ENCODE assay signal across 16 cellular contexts in the genomic region with DNA sequence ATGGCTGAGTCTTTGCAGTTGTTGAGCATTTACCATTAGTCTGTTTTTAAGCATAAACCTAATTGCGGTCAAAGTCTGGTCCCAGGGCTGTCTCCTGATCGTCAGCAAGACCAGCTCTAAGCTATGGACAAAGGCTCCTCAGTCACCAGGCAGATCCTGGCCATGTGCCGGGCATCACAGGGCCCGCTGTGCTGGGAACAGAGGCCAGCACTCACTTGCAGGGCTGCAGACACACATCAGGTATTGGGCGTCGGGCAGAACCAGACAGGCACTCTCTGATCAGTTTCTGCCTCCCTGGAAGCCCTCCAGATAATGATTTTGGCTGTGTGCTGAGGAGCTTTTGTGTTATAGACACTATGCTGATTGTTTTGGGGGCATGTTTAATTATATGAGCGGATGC. TPM values are rescaled to one million over a fixed set of nuclear protein-coding genes. Genes with fewer than 3 reads are reported as not detected.
DNase-seq lines count a peak whose midpoint lies in the region; ATAC-seq and TF ChIP-seq lines count a peak whose summit lies in the region.
"Had no signal": no experiment of that assay in that cellular context is flagged by ENCODE, and none has a peak within 500 bp of the region (broad histone marks: within the 10 kb centered on the region; RNA-seq: fewer than 3 reads in every experiment).

No MANE protein-coding gene starts in this region.

- no peaks in the 10 kb centered on the region for H3K9me3 ChIP-seq in BE2C
- no peaks in the 10 kb centered on the region for H3K9me3 ChIP-seq in PC-3 (ENCODE audit: low read length)
- H3K9me3 ChIP-seq: ascending aorta, heart right ventricle had no signal

- H3K36me3 ChIP-seq in BE2C (no peaks in the 10 kb centered on the region), PC-3 (ENCODE audit: low read depth, low read length) (no peaks in the 10 kb centered on the region)
- H3K36me3 ChIP-seq: ascending aorta, heart right ventricle had no signal

- CTCF ChIA-PET in PC-3 (lab: Charles Lee), result no interaction called here

- H3K27me3 ChIP-seq in BE2C, result no peaks in the 10 kb centered on the region
- no peaks in the 10 kb centered on the region for H3K27me3 ChIP-seq in PC-3 (ENCODE audit: low read length)
- H3K27me3 ChIP-seq: ascending aorta, heart right ventricle had no signal

- H3F3A ChIP-seq in PC-3 (ENCODE audit: low read length, unreplicated experiment), result peaks cover 11% of the 10 kb centered on the region

- H2AFZ ChIP-seq in PC-3 (ENCODE audit: low read length), result no peak overlapping the region

- peak; percentile 68 for DNase-seq in BE2C
- DNase-seq in PC-3, result no peak
- peak; percentile 54 for DNase-seq in epidermal melanocyte (ENCODE audit: insufficient read length, low spot score)
- DNase-seq in nucleus accumbens (lab: John Stamatoyannopoulos, UW), result peak in 53 of 56 donors; percentile 16 to 90 (median 72)
- DNase-seq in NOMO-1 (lab: John Stamatoyannopoulos, UW; ENCODE audit: unreplicated experiment in 2 of 2), result no peak
- DNase-seq in NCI-H82 (lab: John Stamatoyannopoulos, UW), result no peak
- DNase-seq in GM19240 (ENCODE audit: insufficient read length, low spot score), result no peak
- DNase-seq: activated T-cell treated with anti-CD3 and anti-CD28 coated beads, Interleukin-2, amount 50 U/mL, for 72 hours; heart right ventricle; MV-4-11; NCI-H774; stimulated activated CD4-positive, alpha-beta T cell treated with anti-CD3 and anti-CD28 coated beads, Interleukin-4, amount 100 ng/mL, for 24 hours; stimulated activated naive B cell treated with anti-CD40 and anti-IgM and Interleukin-4, amounts not matched to agents 10 μg/mL and 1 μg/mL and 100 μg/mL, for 72 hours; SW 1271 had no signal

- ATAC-seq in PC-3 (no peak), GM21737 (IDR thresholded peaks at IDR 0.05; ENCODE audit: unreplicated experiment) (no peak)
- ATAC-seq: activated T-cell treated with anti-CD3 and anti-CD28 coated beads, Interleukin-2, amount 50 U/mL, for 72 hours; heart right ventricle; stimulated activated naive B cell treated with anti-CD40 and anti-IgM and Interleukin-4, amounts not matched to agents 10 μg/mL and 1 μg/mL and 100 μg/mL, for 72 hours had no signal

- POLR2A ChIA-PET in PC-3 (lab: Charles Lee; ENCODE audit: unreplicated experiment), result no interaction called here

- H3K4me1 ChIP-seq in BE2C (peaks cover 13% of the 10 kb centered on the region), PC-3 (ENCODE audit: insufficient read depth, low read length) (peaks cover 48% of the 10 kb centered on the region)
- H3K4me1 ChIP-seq: ascending aorta had no signal

- no peaks in the 10 kb centered on the region for H3K9me2 ChIP-seq in PC-3 (replicated peaks; ENCODE audit: low read length)

- BruUV-seq in PC-3 (replicated peaks; lab: Mats Ljungman, UMichigan), result no TSS peak

- H3K4me3 ChIP-seq in BE2C (ENCODE audit: low read depth, low read length) (no peak overlapping the region), PC-3 (ENCODE audit: low read length) (0 out of 2 replicates have a peak overlapping the region, but pooled peaks have one; percentile 36)
- H3K4me3 ChIP-seq: ascending aorta, heart right ventricle had no signal

- intact Hi-C loops in PC-3 (cut with micrococcal nuclease), result no loop called here

- H3K27ac ChIP-seq in PC-3 (ENCODE audit: low read length), result peak overlapping the region; percentile 95
- H3K27ac ChIP-seq: ascending aorta had no signal

- H3K4me2 ChIP-seq in PC-3 (ENCODE audit: low read length), result peak overlapping the region; percentile 78

- peak overlapping the region; percentile 47; the same call in 1 of the 2 replicates for H3K9ac ChIP-seq in PC-3 (ENCODE audit: low read length)

- TF ChIP-seq CTCF in BE2C (IDR thresholded peaks at IDR 0.05; ENCODE audit: low read depth, low read length), result no peak
- no peak for TF ChIP-seq CTCF in PC-3 (conservative IDR thresholded peaks at IDR 0.05; ENCODE audit: low read depth, low read length)

- no peaks in the 10 kb centered on the region for H4K20me1 ChIP-seq in PC-3 (ENCODE audit: low read length)

- peaks cover 68% of the 10 kb centered on the region for H3K79me2 ChIP-seq in PC-3 (ENCODE audit: low read length)

RNA-seq across cellular contexts. Expression of gene TMEM51, which starts 26.6 kb away (rescaled TPM):
- polyA plus RNA-seq in BE2C (2012; ENCODE audit: insufficient read depth, insufficient read length, low read depth), result 47.7 TPM
- 12.6 and 20.8 TPM in 2 replicates for total RNA-seq in PC-3 (2014; rRNA removed)
- total RNA-seq: activated T-cell treated with anti-CD3 and anti-CD28 coated beads, Interleukin-2, amount 50 U/mL, for 72 hours; ascending aorta had no signal

Comparison
In these comparisons a context has a peak if more than half of its experiments do, and no peak if none do; other contexts are left out.
1. DNase-seq: peak in BE2C (single experiment), epidermal melanocyte (single experiment) and nucleus accumbens (53 of 56); none in PC-3 (single experiment), NOMO-1 (0 of 2), NCI-H82 (single experiment) and GM19240 (single experiment).